In the genomic region with DNA sequence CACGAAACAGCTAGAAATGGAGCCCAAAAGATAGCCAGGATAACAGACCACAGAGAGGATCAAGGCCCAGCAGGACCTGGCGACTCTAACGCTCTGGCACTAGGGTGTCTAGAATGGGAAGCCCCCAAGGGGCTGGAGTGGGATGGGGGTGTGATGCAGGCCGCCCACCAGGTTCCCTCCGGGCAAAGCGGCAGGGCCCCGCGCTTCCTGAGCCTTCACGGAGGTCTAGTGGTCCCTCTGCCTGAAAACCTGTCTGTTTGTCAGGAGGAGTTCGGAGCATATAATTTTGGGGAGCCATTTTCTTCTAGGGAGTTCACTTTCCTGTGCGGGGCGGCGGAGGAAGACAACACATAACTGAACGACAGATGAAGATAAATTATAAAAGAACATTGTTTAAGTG, we compare ENCODE assay signal across 10 cellular contexts. TPM values are rescaled to one million over a fixed set of nuclear protein-coding genes. Genes with fewer than 3 reads are reported as not detected.
A peak's percentile ranks its signal among the peaks of the same experiment; 100 is the strongest.
DNase-seq lines count a peak whose midpoint lies in the region; ATAC-seq and TF ChIP-seq lines count a peak whose summit lies in the region.
"Had no signal": no experiment of that assay in that cellular context is flagged by ENCODE, and none has a peak within 500 bp of the region (broad histone marks: within the 10 kb centered on the region; RNA-seq: fewer than 3 reads in every experiment).

No MANE protein-coding gene starts in this region.

- no peaks in the 10 kb centered on the region for H3K79me2 ChIP-seq in MM.1S (ENCODE audit: low read length)
- H3K79me2 ChIP-seq in neural progenitor cell (ENCODE audit: low read depth) = no peaks in the 10 kb centered on the region

- peak overlapping the region; percentile 39; the same call in 1 of the 2 replicates for H3K4me3 ChIP-seq in MM.1S (ENCODE audit: low read length)
- peak overlapping the region in 3 of 4 donors; percentile 20 to 55 (median 27) for H3K4me3 ChIP-seq in esophagus squamous epithelium
- H3K4me3 ChIP-seq in neural progenitor cell = peak overlapping the region; percentile 37

- H3K9me3 Mint-ChIP-seq in neural progenitor cell = peaks cover 3% of the 10 kb centered on the region

- H3K9me2 ChIP-seq in MM.1S (replicated peaks; ENCODE audit: insufficient read depth, low read length) = no peaks in the 10 kb centered on the region

- peaks cover 12% of the 10 kb centered on the region for H3K27me3 ChIP-seq in MM.1S (replicated peaks; ENCODE audit: insufficient read depth, low read length)
- H3K27me3 ChIP-seq in esophagus squamous epithelium = peaks cover 0 to 20% (median 0%) of the 10 kb centered on the region in 4 donors
- no peaks in the 10 kb centered on the region for H3K27me3 ChIP-seq in neural progenitor cell

- intact Hi-C loops in esophagus squamous epithelium (cut with DNase I) = no loop called here

- H2AFZ ChIP-seq in MM.1S (ENCODE audit: low read length) (peak overlapping the region; percentile 81), neural progenitor cell (replicated peaks) (peak overlapping the region; percentile 91)

- no peak overlapping the region; the same call in 1 of the 2 replicates for H3K9ac ChIP-seq in MM.1S (ENCODE audit: low read length)
- no peak overlapping the region for H3K9ac ChIP-seq in neural progenitor cell

- peaks cover 26% of the 10 kb centered on the region for H3K4me1 Mint-ChIP-seq in neural progenitor cell

- no peak for TF ChIP-seq CTCF in MM.1S (IDR thresholded peaks at IDR 0.05; ENCODE audit: low read length)
- no peak for TF ChIP-seq CTCF in esophagus squamous epithelium (IDR thresholded peaks at IDR 0.05)
- TF ChIP-seq CTCF in neural progenitor cell (IDR thresholded peaks at IDR 0.05) = no peak

- H3K36me3 ChIP-seq in MM.1S (replicated peaks; ENCODE audit: insufficient read depth, low read length) = no peaks in the 10 kb centered on the region
- H3K36me3 ChIP-seq in esophagus squamous epithelium = no peaks in the 10 kb centered on the region
- no peaks in the 10 kb centered on the region for H3K36me3 ChIP-seq in neural progenitor cell

- H3K4me3 Mint-ChIP-seq in neural progenitor cell = peak overlapping the region; percentile 78

- no peak overlapping the region for H3K27ac Mint-ChIP-seq in neural progenitor cell

- H3K4me2 ChIP-seq in MM.1S (ENCODE audit: low read depth, low read length) (peak overlapping the region; percentile 66), neural progenitor cell (peak overlapping the region; percentile 76)

- no peaks in the 10 kb centered on the region for H3K36me3 Mint-ChIP-seq in neural progenitor cell

- peak; percentile 10 for DNase-seq in AG20443 (ENCODE audit: low spot score)
- no peak for DNase-seq in MM.1S
- no peak for DNase-seq in esophagus squamous epithelium (lab: John Stamatoyannopoulos, UW)
- no peak for DNase-seq in neural progenitor cell (ENCODE audit: low spot score)
- no peak for DNase-seq in dedifferentiated amniotic fluid mesenchymal stem cell (ENCODE audit: extremely low spot score)
- no peak for DNase-seq in NCI-H82 treated with DMSO at 0.1 percent for 48 hours (lab: John Stamatoyannopoulos, UW; ENCODE audit: unreplicated experiment)
- DNase-seq: NCI-H1092 treated with DMSO at 0.1 percent for 48 hours had no signal

- H3K27ac ChIP-seq in MM.1S (ENCODE audit: low read length) = no peak overlapping the region
- no peak overlapping the region for H3K27ac ChIP-seq in esophagus squamous epithelium
- no peak overlapping the region for H3K27ac ChIP-seq in neural progenitor cell

- ATAC-seq in HG02938 (IDR thresholded peaks at IDR 0.05; ENCODE audit: unreplicated experiment) (no peak), GM19324 (IDR thresholded peaks at IDR 0.05; ENCODE audit: low FRiP score, unreplicated experiment) (no peak)

- H3K9me3 ChIP-seq in MM.1S (replicated peaks; ENCODE audit: insufficient read depth, low read length) (no peaks in the 10 kb centered on the region), esophagus squamous epithelium (no peaks in the 10 kb centered on the region), neural progenitor cell (ENCODE audit: low read depth) (no peaks in the 10 kb centered on the region)

- H4K20me1 ChIP-seq in MM.1S (ENCODE audit: insufficient read depth, low read length) (no peaks in the 10 kb centered on the region), neural progenitor cell (ENCODE audit: low read depth) (no peaks in the 10 kb centered on the region)

- WGBS in esophagus squamous epithelium, 2 donors = 72 to 83% methylated on average over 12 to 13 of the region's 14 CpGs

- H3K27me3 Mint-ChIP-seq in neural progenitor cell (ENCODE audit: insufficient read depth, low read depth) = peaks cover 4% of the 10 kb centered on the region

- H3F3A ChIP-seq in MM.1S (ENCODE audit: insufficient read depth, low read length) (no peaks in the 10 kb centered on the region), neural progenitor cell (ENCODE audit: low read depth) (peaks cover 10% of the 10 kb centered on the region)

- H3K4me1 ChIP-seq in MM.1S (ENCODE audit: low read length) = no peaks in the 10 kb centered on the region
- peaks cover 0 to 12% (median 8%) of the 10 kb centered on the region in 3 donors for H3K4me1 ChIP-seq in esophagus squamous epithelium
- H3K4me1 ChIP-seq in neural progenitor cell = peaks cover 14% of the 10 kb centered on the region

- TF ChIP-seq POLR2A in esophagus squamous epithelium (IDR thresholded peaks at IDR 0.05) = no peak

RNA-seq across cellular contexts. Expression of a gene that starts 48.2 kb away (rescaled TPM):
- total RNA-seq in esophagus squamous epithelium = not detected
- not detected in 2 replicates for total RNA-seq in neural progenitor cell (ENCODE audit: low replicate concordance)
- total RNA-seq: temporal lobe had no signal

RNA-seq across cellular contexts. Expression of a gene that starts 56.4 kb away (rescaled TPM):
- total RNA-seq in esophagus squamous epithelium (1 to 10 TPM in 3 of 4 donors, under 1 TPM in 1; 0.83 to 3.1 (median 2.7) TPM), neural progenitor cell (ENCODE audit: low replicate concordance) (3.5 and 6.5 TPM in 2 replicates)
